Comparison of ENCODE assay signal across 1 cellular context in the genomic region with DNA sequence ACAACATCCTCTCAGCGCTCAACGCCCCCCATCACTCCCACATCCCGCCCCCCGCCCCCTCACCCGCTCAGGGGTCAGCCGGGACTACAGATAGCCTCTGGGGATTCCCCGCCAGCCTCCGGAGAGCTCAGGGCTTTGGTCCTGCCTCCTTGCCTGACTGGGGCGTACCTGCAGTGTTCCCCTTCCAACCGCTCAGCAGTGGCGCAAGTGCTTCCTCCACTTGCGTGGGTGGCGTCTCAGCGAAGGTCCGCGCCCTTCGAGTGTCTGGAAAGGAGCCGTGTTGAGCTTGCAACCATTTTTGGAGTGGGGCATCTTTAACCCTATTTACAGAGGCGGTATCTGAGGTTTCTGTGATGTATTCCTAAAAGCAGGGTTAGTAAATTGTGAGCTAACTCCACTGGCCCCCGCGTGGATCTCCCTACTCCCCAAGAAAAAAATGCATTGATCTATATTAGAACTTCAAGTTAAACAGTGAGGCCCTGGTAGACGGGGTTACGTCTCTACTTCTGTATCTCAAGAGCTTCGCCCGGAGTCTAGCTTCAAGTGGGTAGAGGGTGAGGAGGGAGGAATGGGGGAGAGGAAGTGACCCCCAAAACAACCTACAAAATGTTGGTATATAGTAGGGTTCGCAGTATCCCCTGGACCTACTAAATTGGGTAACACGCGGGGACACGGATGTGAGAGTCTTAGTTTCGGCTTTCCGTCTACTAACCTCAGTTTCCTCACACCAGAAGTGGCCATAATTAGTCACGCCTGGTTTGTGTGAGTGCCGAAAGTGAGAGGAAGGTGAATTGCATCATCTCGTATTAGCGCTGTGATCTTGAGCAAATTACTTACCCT.
TF ChIP-seq lines count a peak whose summit lies in the region.

No MANE protein-coding gene starts in this region.

TF ChIP-seq in GM12878, 131 proteins besides CTCF, POLR2A, EP300 and RAD21 (continued from another document and continues in another):
- TF ChIP-seq, protein P1, sequence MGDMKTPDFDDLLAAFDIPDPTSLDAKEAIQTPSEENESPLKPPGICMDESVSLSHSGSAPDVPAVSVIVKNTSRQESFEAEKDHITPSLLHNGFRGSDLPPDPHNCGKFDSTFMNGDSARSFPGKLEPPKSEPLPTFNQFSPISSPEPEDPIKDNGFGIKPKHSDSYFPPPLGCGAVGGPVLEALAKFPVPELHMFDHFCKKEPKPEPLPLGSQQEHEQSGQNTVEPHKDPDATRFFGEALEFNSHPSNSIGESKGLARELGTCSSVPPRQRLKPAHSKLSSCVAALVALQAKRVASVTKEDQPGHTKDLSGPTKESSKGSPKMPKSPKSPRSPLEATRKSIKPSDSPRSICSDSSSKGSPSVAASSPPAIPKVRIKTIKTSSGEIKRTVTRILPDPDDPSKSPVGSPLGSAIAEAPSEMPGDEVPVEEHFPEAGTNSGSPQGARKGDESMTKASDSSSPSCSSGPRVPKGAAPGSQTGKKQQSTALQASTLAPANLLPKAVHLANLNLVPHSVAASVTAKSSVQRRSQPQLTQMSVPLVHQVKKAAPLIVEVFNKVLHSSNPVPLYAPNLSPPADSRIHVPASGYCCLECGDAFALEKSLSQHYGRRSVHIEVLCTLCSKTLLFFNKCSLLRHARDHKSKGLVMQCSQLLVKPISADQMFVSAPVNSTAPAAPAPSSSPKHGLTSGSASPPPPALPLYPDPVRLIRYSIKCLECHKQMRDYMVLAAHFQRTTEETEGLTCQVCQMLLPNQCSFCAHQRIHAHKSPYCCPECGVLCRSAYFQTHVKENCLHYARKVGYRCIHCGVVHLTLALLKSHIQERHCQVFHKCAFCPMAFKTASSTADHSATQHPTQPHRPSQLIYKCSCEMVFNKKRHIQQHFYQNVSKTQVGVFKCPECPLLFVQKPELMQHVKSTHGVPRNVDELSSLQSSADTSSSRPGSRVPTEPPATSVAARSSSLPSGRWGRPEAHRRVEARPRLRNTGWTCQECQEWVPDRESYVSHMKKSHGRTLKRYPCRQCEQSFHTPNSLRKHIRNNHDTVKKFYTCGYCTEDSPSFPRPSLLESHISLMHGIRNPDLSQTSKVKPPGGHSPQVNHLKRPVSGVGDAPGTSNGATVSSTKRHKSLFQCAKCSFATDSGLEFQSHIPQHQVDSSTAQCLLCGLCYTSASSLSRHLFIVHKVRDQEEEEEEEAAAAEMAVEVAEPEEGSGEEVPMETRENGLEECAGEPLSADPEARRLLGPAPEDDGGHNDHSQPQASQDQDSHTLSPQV (IDR thresholded peaks at IDR 0.05): no peak
- no peak for TF ChIP-seq SMC3 (IDR thresholded peaks at IDR 0.05; ENCODE audit: borderline replicate concordance, low read length)
- TF ChIP-seq MLLT1 (IDR thresholded peaks at IDR 0.05): no peak
- peak; percentile 92; the same call in 1 of the 2 replicates for TF ChIP-seq PAX5 (IDR thresholded peaks at IDR 0.05; ENCODE audit: borderline replicate concordance, low read depth, low read length)
- TF ChIP-seq IRF3 (IDR thresholded peaks at IDR 0.05): no peak
- TF ChIP-seq BCLAF1 (IDR thresholded peaks at IDR 0.05): no peak
- TF ChIP-seq SREBF1 (IDR thresholded peaks at IDR 0.05; ENCODE audit: low read length): no peak
- TF ChIP-seq NFXL1 (IDR thresholded peaks at IDR 0.05; ENCODE audit: borderline replicate concordance): no peak
- no peak for TF ChIP-seq SP1 (IDR thresholded peaks at IDR 0.05; ENCODE audit: low read depth, low read length)
- TF ChIP-seq, protein P2, sequence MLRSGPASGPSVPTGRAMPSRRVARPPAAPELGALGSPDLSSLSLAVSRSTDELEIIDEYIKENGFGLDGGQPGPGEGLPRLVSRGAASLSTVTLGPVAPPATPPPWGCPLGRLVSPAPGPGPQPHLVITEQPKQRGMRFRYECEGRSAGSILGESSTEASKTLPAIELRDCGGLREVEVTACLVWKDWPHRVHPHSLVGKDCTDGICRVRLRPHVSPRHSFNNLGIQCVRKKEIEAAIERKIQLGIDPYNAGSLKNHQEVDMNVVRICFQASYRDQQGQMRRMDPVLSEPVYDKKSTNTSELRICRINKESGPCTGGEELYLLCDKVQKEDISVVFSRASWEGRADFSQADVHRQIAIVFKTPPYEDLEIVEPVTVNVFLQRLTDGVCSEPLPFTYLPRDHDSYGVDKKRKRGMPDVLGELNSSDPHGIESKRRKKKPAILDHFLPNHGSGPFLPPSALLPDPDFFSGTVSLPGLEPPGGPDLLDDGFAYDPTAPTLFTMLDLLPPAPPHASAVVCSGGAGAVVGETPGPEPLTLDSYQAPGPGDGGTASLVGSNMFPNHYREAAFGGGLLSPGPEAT (IDR thresholded peaks at IDR 0.05; ENCODE audit: low read depth): no peak
- TF ChIP-seq IRF4 (IDR thresholded peaks at IDR 0.05; ENCODE audit: low read depth, low read length): no peak
- no peak for TF ChIP-seq TARDBP (IDR thresholded peaks at IDR 0.05; ENCODE audit: borderline replicate concordance)
- peak; percentile 26; the same call in 1 of the 2 replicates for TF ChIP-seq NBN (IDR thresholded peaks at IDR 0.05)
- TF ChIP-seq POU2F2 (IDR thresholded peaks at IDR 0.05; ENCODE audit: borderline replicate concordance, low read depth, low read length): no peak
- no peak for TF ChIP-seq SUZ12 (IDR thresholded peaks at IDR 0.05; ENCODE audit: unreplicated experiment)
- no peak for TF ChIP-seq SREBF2 (IDR thresholded peaks at IDR 0.05; ENCODE audit: low read length)
- no peak for TF ChIP-seq SKIL (IDR thresholded peaks at IDR 0.05; ENCODE audit: low read depth, poor library complexity, severe bottlenecking)
- TF ChIP-seq, protein P3, sequence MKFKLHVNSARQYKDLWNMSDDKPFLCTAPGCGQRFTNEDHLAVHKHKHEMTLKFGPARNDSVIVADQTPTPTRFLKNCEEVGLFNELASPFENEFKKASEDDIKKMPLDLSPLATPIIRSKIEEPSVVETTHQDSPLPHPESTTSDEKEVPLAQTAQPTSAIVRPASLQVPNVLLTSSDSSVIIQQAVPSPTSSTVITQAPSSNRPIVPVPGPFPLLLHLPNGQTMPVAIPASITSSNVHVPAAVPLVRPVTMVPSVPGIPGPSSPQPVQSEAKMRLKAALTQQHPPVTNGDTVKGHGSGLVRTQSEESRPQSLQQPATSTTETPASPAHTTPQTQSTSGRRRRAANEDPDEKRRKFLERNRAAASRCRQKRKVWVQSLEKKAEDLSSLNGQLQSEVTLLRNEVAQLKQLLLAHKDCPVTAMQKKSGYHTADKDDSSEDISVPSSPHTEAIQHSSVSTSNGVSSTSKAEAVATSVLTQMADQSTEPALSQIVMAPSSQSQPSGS (IDR thresholded peaks at IDR 0.05; ENCODE audit: low read length): peak; percentile 75; the same call in 1 of the 2 replicates
- TF ChIP-seq BACH1 (IDR thresholded peaks at IDR 0.05; ENCODE audit: borderline replicate concordance): no peak
- no peak for TF ChIP-seq YBX1 (IDR thresholded peaks at IDR 0.05)
- no peak for TF ChIP-seq NR2C1 (IDR thresholded peaks at IDR 0.05)
- TF ChIP-seq FOXK2 (IDR thresholded peaks at IDR 0.05): no peak
- peak; percentile 64 to 90; a peak in 2 of 4 replicates for TF ChIP-seq CEBPB (IDR thresholded peaks at IDR 0.05; ENCODE audit: borderline replicate concordance in 1 of 2, low read depth in 2 of 2, low read length in 2 of 2)
- no peak for TF ChIP-seq POLR2AphosphoS2 (IDR thresholded peaks at IDR 0.05; ENCODE audit: low read depth, low read length)
- no peak for TF ChIP-seq FOS (IDR thresholded peaks at IDR 0.05; ENCODE audit: borderline replicate concordance, extremely low read depth, insufficient read length)
- TF ChIP-seq SIX5 (IDR thresholded peaks at IDR 0.05; ENCODE audit: low read depth, low read length, severe bottlenecking): no peak
- TF ChIP-seq ZZZ3 (IDR thresholded peaks at IDR 0.05; ENCODE audit: control insufficient read depth, insufficient read length, low read depth): no peak
- no peak for TF ChIP-seq ZNF217 (IDR thresholded peaks at IDR 0.05)
- no peak for TF ChIP-seq TAF1 (IDR thresholded peaks at IDR 0.05; ENCODE audit: borderline replicate concordance, low read depth, low read length)
- TF ChIP-seq CHD4 (IDR thresholded peaks at IDR 0.05): no peak
- TF ChIP-seq, protein P4, sequence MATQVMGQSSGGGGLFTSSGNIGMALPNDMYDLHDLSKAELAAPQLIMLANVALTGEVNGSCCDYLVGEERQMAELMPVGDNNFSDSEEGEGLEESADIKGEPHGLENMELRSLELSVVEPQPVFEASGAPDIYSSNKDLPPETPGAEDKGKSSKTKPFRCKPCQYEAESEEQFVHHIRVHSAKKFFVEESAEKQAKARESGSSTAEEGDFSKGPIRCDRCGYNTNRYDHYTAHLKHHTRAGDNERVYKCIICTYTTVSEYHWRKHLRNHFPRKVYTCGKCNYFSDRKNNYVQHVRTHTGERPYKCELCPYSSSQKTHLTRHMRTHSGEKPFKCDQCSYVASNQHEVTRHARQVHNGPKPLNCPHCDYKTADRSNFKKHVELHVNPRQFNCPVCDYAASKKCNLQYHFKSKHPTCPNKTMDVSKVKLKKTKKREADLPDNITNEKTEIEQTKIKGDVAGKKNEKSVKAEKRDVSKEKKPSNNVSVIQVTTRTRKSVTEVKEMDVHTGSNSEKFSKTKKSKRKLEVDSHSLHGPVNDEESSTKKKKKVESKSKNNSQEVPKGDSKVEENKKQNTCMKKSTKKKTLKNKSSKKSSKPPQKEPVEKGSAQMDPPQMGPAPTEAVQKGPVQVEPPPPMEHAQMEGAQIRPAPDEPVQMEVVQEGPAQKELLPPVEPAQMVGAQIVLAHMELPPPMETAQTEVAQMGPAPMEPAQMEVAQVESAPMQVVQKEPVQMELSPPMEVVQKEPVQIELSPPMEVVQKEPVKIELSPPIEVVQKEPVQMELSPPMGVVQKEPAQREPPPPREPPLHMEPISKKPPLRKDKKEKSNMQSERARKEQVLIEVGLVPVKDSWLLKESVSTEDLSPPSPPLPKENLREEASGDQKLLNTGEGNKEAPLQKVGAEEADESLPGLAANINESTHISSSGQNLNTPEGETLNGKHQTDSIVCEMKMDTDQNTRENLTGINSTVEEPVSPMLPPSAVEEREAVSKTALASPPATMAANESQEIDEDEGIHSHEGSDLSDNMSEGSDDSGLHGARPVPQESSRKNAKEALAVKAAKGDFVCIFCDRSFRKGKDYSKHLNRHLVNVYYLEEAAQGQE (IDR thresholded peaks at IDR 0.05; ENCODE audit: low read depth, low read length): no peak
- TF ChIP-seq, protein P5, sequence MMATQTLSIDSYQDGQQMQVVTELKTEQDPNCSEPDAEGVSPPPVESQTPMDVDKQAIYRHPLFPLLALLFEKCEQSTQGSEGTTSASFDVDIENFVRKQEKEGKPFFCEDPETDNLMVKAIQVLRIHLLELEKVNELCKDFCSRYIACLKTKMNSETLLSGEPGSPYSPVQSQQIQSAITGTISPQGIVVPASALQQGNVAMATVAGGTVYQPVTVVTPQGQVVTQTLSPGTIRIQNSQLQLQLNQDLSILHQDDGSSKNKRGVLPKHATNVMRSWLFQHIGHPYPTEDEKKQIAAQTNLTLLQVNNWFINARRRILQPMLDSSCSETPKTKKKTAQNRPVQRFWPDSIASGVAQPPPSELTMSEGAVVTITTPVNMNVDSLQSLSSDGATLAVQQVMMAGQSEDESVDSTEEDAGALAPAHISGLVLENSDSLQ (IDR thresholded peaks at IDR 0.05): no peak
- TF ChIP-seq NFYA (IDR thresholded peaks at IDR 0.05; ENCODE audit: borderline replicate concordance, low read depth, low read length): no peak
- no peak for TF ChIP-seq SMAD1 (IDR thresholded peaks at IDR 0.05; ENCODE audit: low read depth, partially characterized antibody)
- TF ChIP-seq CBX5 (IDR thresholded peaks at IDR 0.05; ENCODE audit: low read depth): 0 out of 2 replicates have a peak, but pooled peaks have one; percentile 22
